In the genomic region with DNA sequence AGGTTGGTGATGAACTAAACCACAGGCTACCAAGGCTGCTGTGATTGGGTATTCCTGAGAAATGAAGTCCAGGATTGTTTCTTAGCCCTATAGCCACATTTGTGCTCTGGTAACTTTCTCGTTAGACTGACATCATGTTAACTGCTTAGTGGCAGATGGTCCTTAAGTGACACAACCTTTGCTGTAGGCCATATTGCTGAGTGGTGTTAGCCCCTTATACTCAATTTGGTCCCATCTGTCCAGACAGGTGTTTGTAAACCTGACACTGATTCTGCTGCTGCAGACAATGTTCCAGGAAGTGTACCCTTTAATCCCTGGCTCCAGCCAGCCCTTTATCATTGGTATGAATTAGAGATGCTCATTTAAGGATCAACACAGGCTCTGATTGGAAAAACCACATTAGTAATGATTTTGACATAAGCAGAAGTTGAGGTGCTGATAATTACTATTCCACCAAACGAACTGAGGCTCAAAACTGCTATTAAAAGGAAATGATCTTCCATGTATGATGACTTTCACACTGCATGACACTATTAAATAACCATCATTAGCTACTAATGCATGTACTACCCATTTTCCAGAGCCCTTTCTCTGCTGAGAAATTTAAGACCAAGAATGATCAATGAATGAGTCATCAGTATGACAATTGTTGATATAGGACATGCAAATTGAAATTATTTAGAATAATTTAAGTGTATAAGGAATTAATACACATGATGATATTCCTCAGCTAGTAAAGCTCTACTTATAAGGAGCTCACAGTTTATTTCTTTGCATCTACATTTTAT, we compare ENCODE assay signal across 20 cellular contexts. TPM values are rescaled to one million over a fixed set of nuclear protein-coding genes. Genes with fewer than 3 reads are reported as not detected.
"Had no signal": no experiment of that assay in that cellular context is flagged by ENCODE, and none has a peak within 500 bp of the region (broad histone marks: within the 10 kb centered on the region; RNA-seq: fewer than 3 reads in every experiment).

No MANE protein-coding gene starts in this region.

- H3K27ac ChIP-seq: dorsolateral prefrontal cortex, lower lobe of right lung, neural progenitor cell, parathyroid adenoma, thoracic aorta, VCaP had no signal

- DNase-seq: activated CD4-positive, alpha-beta T cell treated with anti-CD3 and anti-CD28 coated beads for 4 hours; activated CD8-positive, alpha-beta memory T cell treated with anti-CD3 and anti-CD28 coated beads, Interleukin-2, amount 50 U/mL, for 4 hours; activated CD8-positive, alpha-beta T cell treated with anti-CD3 and anti-CD28 coated beads for 36 hours; activated gamma-delta T cell treated with Interleukin-2 at 50 U/mL for 16 hours; activated naive CD8-positive, alpha-beta T cell treated with anti-CD3 and anti-CD28 coated beads, Interleukin-2, amount 10 ng/mL, durations not matched to agents 7 days and 5 days; activated T-cell treated with anti-CD3 and anti-CD28 coated beads, Interleukin-2, amount 50 U/mL, for 72 hours; aorta; dorsolateral prefrontal cortex; left cardiac atrium; lower lobe of right lung; midbrain; stimulated activated CD4-positive, alpha-beta T cell treated with anti-CD3 and anti-CD28 coated beads, Interleukin-15, amount 100 ng/mL, for 24 hours; stimulated activated CD4-positive, alpha-beta T cell treated with anti-CD3 and anti-CD28 coated beads, Interleukin-4, amount 100 ng/mL, for 4 hours; stimulated activated naive CD8-positive, alpha-beta T cell treated with anti-CD3 and anti-CD28 coated beads, Interleukin-15, amount 100 ng/mL, for 72 hours had no signal

- FAIRE-seq: bronchial epithelial cell had no signal

- H3K4me1 ChIP-seq: parathyroid adenoma had no signal

- H3K4me2 ChIP-seq: neural progenitor cell had no signal

- ATAC-seq: activated CD8-positive, alpha-beta T cell treated with anti-CD3 and anti-CD28 coated beads for 36 hours; activated T-cell treated with anti-CD3 and anti-CD28 coated beads, Interleukin-2, amount 50 U/mL, for 72 hours; esophagus mucosa; left cardiac atrium; lower lobe of right lung; stimulated activated naive CD8-positive, alpha-beta T cell treated with anti-CD3 and anti-CD28 coated beads, Interleukin-15, amount 100 ng/mL, for 72 hours had no signal

- H3K4me3 ChIP-seq: dorsolateral prefrontal cortex, lower lobe of right lung, neural progenitor cell, thoracic aorta had no signal

- H3K36me3 ChIP-seq: lower lobe of right lung, neural progenitor cell, thoracic aorta had no signal

RNA-seq across cellular contexts. Expression of a gene that starts 3.6 kb away (rescaled TPM):
- total RNA-seq: activated CD8-positive, alpha-beta T cell treated with anti-CD3 and anti-CD28 coated beads for 36 hours; activated naive CD8-positive, alpha-beta T cell treated with anti-CD3 and anti-CD28 coated beads, Interleukin-2, amount 10 ng/mL, durations not matched to agents 7 days and 5 days; activated T-cell treated with anti-CD3 and anti-CD28 coated beads, Interleukin-2, amount 50 U/mL, for 72 hours had no signal

RNA-seq across cellular contexts. Expression of a gene that starts 51.8 kb away (rescaled TPM):
- total RNA-seq: activated CD8-positive, alpha-beta T cell treated with anti-CD3 and anti-CD28 coated beads for 36 hours; activated naive CD8-positive, alpha-beta T cell treated with anti-CD3 and anti-CD28 coated beads, Interleukin-2, amount 10 ng/mL, durations not matched to agents 7 days and 5 days; activated T-cell treated with anti-CD3 and anti-CD28 coated beads, Interleukin-2, amount 50 U/mL, for 72 hours; bronchial epithelial cell had no signal
